ENCODE assay signal across 8 cellular contexts in the genomic region with DNA sequence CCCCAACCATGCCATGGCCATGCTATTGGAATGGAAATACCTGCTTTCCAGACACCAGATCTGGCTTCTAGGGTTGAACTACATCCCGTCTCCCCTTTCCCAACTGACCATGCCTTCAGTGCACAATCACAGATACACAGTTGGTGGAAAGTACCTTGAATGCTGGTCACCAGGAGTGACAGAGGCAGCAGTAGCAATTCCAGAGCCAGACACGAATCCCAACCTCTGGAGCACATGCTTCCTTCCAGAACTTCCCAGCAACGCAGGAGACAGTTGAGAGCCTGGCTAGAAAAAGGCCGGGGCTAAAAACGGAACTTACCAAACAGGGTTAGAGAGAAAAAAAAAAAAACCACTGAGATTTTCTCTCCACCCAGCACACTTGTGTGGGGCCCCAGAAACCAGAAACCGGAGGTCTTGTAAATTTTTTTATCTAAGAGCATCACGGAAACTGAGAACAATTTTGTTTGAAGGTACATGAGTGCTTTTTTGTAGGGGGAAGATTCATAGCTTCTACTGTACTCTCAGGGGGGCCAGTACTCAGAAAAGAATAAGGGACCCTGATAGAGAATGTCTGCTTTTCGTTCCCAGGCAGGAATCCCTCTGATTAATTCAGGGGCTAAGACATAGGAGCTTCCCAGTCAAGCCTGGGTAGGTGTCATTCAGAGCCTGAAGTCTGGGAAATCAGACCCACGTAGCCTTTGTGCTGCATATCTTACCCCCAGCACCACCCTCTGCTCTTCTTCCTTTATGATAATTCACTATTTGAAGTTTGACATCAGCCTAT. TPM values are rescaled to one million over a fixed set of nuclear protein-coding genes. Genes with fewer than 3 reads are reported as not detected.
A peak's percentile ranks its signal among the peaks of the same experiment; 100 is the strongest.
DNase-seq lines count a peak whose midpoint lies in the region; ATAC-seq and TF ChIP-seq lines count a peak whose summit lies in the region.

A gene with protein sequence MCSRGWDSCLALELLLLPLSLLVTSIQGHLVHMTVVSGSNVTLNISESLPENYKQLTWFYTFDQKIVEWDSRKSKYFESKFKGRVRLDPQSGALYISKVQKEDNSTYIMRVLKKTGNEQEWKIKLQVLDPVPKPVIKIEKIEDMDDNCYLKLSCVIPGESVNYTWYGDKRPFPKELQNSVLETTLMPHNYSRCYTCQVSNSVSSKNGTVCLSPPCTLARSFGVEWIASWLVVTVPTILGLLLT (minus strand): TSS at position 295 of the 784 bp plus-strand sequence. CDS start 59 bp downstream, at position 236.

- no peaks in the 10 kb centered on the region for H3K4me1 ChIP-seq in PC-9 (replicated peaks; ENCODE audit: insufficient read depth)

- ATAC-seq in GM19035 (IDR thresholded peaks at IDR 0.05; ENCODE audit: unreplicated experiment) (peak; percentile 43), HG03432 (IDR thresholded peaks at IDR 0.05; ENCODE audit: unreplicated experiment) (peak; percentile 46), GM18517 (IDR thresholded peaks at IDR 0.05; ENCODE audit: unreplicated experiment) (no peak)
- ATAC-seq in naive thymus-derived CD8-positive, alpha-beta T cell, result peak; percentile 60 to 67

- H3K27ac Mint-ChIP-seq in naive thymus-derived CD8-positive, alpha-beta T cell, result peak within 1 kb of the TSS in 2 of 10 donors; percentile 87 to 95

- H3K9me3 ChIP-seq in PC-9 (ENCODE audit: insufficient read depth, low read depth), result no peaks in the 10 kb centered on the region

- H3K36me3 ChIP-seq in PC-9 (ENCODE audit: low read depth), result no peaks in the 10 kb centered on the region

- no peak within 1 kb of the TSS for H3K27ac ChIP-seq in PC-9

- no peak within 1 kb of the TSS for H3K4me3 ChIP-seq in PC-9

- no peak for TF ChIP-seq CTCF in PC-9 (conservative IDR thresholded peaks at IDR 0.05)

- CTCF ChIA-PET in PC-9 (lab: Charles Lee), result no interaction called here

- no peak within 1 kb of the TSS for H3K4me3 Mint-ChIP-seq in naive thymus-derived CD8-positive, alpha-beta T cell

- POLR2A ChIA-PET in naive thymus-derived CD8-positive, alpha-beta T cell (lab: Charles Lee), result interaction anchor here (0.6 to 6.3 kb wide), 20 partner anchors 9 to 631 kb away, joined by 3 to 52 read pairs (median 4); partner anchors contain the start of gene LY9
- POLR2A ChIA-PET in PC-9 (lab: Charles Lee; ENCODE audit: unreplicated experiment), result no interaction called here

- no peaks in the 10 kb centered on the region for H3F3A ChIP-seq in PC-9 (ENCODE audit: insufficient read depth, low read depth)

- H3K9me2 ChIP-seq in PC-9 (ENCODE audit: insufficient read depth), result no peaks in the 10 kb centered on the region

- no peaks in the 10 kb centered on the region for H3K36me3 Mint-ChIP-seq in naive thymus-derived CD8-positive, alpha-beta T cell

- no TSS peak for BruUV-seq in PC-9 (replicated peaks; lab: Mats Ljungman, UMichigan)

- no peaks in the 10 kb centered on the region for H4K20me1 ChIP-seq in PC-9 (ENCODE audit: insufficient read depth)

- H3K27me3 Mint-ChIP-seq in naive thymus-derived CD8-positive, alpha-beta T cell, result no peaks in the 10 kb centered on the region

- H3K4me2 ChIP-seq in PC-9, result no peak within 1 kb of the TSS

- no peak within 1 kb of the TSS for H2AFZ ChIP-seq in PC-9

- H3K4me1 Mint-ChIP-seq in naive thymus-derived CD8-positive, alpha-beta T cell, result peaks cover 11 to 49% (median 37%) of the 10 kb centered on the region in 4 donors

- H3K9me3 Mint-ChIP-seq in naive thymus-derived CD8-positive, alpha-beta T cell, result no peaks in the 10 kb centered on the region

- H3K27me3 ChIP-seq in PC-9 (ENCODE audit: insufficient read depth, low read depth), result peaks cover 80% of the 10 kb centered on the region

- H3K79me2 ChIP-seq in PC-9 (ENCODE audit: low read depth), result no peaks in the 10 kb centered on the region

- intact Hi-C loops in PC-9 (cut with micrococcal nuclease; ENCODE audit: unreplicated experiment), result no loop called here

- DNase-seq in activated CD4-positive, alpha-beta T cell treated with anti-CD3 and anti-CD28 coated beads, Interleukin-2, amount 50 U/mL, for 4 hours, result peak; percentile 30 to 33
- peak; percentile 26 to 88 (median 64) for DNase-seq in naive thymus-derived CD8-positive, alpha-beta T cell
- DNase-seq in C1 segment of cervical spinal cord (lab: John Stamatoyannopoulos, UW) (no peak), GM03348 (ENCODE audit: low spot score) (no peak), PC-9 (no peak)

RNA-seq across cellular contexts. Expression of the gene that starts here (rescaled TPM):
- 100 to 1,000 TPM; 272 to 276 TPM for total RNA-seq in naive thymus-derived CD8-positive, alpha-beta T cell
- 100 to 1,000 TPM; 186 to 213 (median 200) TPM for polyA plus RNA-seq in naive thymus-derived CD8-positive, alpha-beta T cell
- total RNA-seq in PC-9 (2021), result not detected in 2 replicates

Comparison
In these comparisons a context has a peak if more than half of its experiments do, and no peak if none do; other contexts are left out.
1. RNA of the gene that starts here (total RNA-seq): 272 to 276 TPM in naive thymus-derived CD8-positive, alpha-beta T cell; not detected in PC-9; every median in the first group is over 100 times any median in the second.
2. DNase-seq: peak in activated CD4-positive, alpha-beta T cell treated with anti-CD3 and anti-CD28 coated beads, Interleukin-2, amount 50 U/mL, for 4 hours (2 of 2) and naive thymus-derived CD8-positive, alpha-beta T cell (10 of 10); none in C1 segment of cervical spinal cord (0 of 14), GM03348 (single experiment) and PC-9 (0 of 2).